2 cellular contexts compared by ENCODE assay signal in genomic region chr10:95265572-95265971, GRCh38.
TF ChIP-seq lines count a peak whose summit lies in the region.

No MANE protein-coding gene starts in this region.

TF ChIP-seq in HepG2, 621 proteins besides CTCF, POLR2A, EP300 and RAD21:
- TF ChIP-seq AGO2 (optimal IDR thresholded peaks at IDR 0.05; ENCODE audit: low read depth, low read length), result no peak
- TF ChIP-seq ZNF121 (CRISPR knock-in tag; IDR thresholded peaks at IDR 0.05), result peak; percentile 12; the same call in 1 of the 2 replicates

TF ChIP-seq in SK-N-SH, 30 proteins besides CTCF, POLR2A, EP300 and RAD21:
- TF ChIP-seq PBX3 (IDR thresholded peaks at IDR 0.05) (no peak), FOXJ3 (CRISPR knock-in tag; IDR thresholded peaks at IDR 0.05) (no peak)
TF ChIP-seq in SK-N-SH: peak in this region for 0.
